1 cellular context compared by ENCODE assay signal in the genomic region with DNA sequence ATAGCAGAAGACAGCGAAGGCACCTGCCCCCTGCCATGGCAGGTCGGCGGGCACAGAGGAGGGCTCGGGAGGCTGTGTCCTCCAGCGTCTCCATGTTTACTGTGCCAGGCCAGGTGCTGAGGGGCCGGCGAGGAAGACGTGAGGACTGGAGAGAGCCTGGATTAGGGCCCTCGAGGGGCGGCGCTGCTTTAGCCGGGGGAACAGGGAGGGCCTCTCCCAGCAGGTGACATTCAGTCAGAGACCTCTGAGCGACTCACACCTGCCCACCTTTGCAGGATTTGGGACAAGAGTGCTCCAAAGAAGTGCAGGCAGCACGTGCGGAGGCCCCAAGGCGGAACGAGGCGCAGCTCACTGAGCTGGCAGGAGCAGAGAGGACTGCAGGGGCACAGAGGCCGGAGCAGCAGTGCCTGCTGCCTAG.
TF ChIP-seq lines count a peak whose summit lies in the region.

No MANE protein-coding gene starts in this region.

TF ChIP-seq in IMR-90, 13 proteins besides CTCF, POLR2A, EP300 and RAD21 (continued from another document):
- TF ChIP-seq MAZ (IDR thresholded peaks at IDR 0.05; ENCODE audit: borderline replicate concordance, low read depth, low read length), result no peak
- TF ChIP-seq MAFK (IDR thresholded peaks at IDR 0.05; ENCODE audit: low read depth, low read length), result no peak
- TF ChIP-seq FOS (IDR thresholded peaks at IDR 0.05; ENCODE audit: low read depth, low read length), result no peak
- no peak for TF ChIP-seq BHLHE40 (IDR thresholded peaks at IDR 0.05; ENCODE audit: low read depth, low read length)
- TF ChIP-seq MXI1 (IDR thresholded peaks at IDR 0.05; ENCODE audit: borderline replicate concordance, low read depth, low read length), result no peak
- TF ChIP-seq SMC3 (IDR thresholded peaks at IDR 0.05; ENCODE audit: low read depth, low read length), result no peak
- no peak for TF ChIP-seq RCOR1 (IDR thresholded peaks at IDR 0.05; ENCODE audit: insufficient replicate concordance, low read length)
- TF ChIP-seq RFX5 (IDR thresholded peaks at IDR 0.05; ENCODE audit: low read depth, low read length), result no peak
- no peak for TF ChIP-seq ELK1 (IDR thresholded peaks at IDR 0.05; ENCODE audit: borderline replicate concordance, low read depth, low read length)
- TF ChIP-seq CEBPB (IDR thresholded peaks at IDR 0.05; ENCODE audit: low read depth, low read length), result no peak
- TF ChIP-seq, protein P1, sequence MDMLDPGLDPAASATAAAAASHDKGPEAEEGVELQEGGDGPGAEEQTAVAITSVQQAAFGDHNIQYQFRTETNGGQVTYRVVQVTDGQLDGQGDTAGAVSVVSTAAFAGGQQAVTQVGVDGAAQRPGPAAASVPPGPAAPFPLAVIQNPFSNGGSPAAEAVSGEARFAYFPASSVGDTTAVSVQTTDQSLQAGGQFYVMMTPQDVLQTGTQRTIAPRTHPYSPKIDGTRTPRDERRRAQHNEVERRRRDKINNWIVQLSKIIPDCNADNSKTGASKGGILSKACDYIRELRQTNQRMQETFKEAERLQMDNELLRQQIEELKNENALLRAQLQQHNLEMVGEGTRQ (IDR thresholded peaks at IDR 0.05; ENCODE audit: low read depth, low read length), result no peak
